ENCODE assay signal across 15 cellular contexts in the genomic region with DNA sequence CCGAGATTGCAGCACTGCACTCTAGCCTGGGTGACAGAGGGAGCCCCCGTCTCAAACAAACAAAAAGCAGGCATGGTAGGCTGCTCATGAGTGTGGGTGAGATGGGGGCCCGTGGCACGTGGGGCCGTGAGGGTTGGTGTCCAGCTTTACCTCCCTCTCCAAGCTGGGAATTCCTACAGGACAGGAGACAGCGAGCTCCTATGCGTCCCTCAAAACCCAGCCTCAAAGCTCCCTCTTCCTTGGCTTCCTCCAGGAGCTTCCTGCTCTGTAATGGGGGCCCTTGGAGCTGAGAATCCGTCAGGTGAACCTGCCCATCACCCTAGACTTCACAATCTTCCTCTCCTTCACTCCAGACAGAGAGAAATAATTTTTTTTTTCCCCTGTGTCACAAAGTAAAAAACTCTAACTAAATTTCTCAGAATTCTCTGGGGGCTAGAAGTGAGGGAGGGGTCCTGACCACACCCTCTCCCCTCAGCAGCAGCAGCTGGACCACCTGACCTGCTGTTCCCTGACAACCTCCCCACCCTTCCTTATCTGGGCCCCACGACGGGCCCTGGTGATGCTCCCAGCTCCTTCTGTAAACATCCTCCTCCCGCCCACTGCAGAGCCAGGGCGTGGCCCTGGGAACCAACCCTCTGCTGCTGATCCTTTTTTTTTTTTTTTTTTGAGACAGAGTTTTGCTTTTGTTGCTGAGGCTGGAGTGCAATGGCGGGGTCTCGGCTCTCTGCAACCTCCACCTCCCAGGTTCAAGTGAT. TPM values are rescaled to one million over a fixed set of nuclear protein-coding genes. Genes with fewer than 3 reads are reported as not detected.
DNase-seq lines count a peak whose midpoint lies in the region; ATAC-seq lines count a peak whose summit lies in the region.
"Had no signal": no experiment of that assay in that cellular context is flagged by ENCODE, and none has a peak within 500 bp of the region (broad histone marks: within the 10 kb centered on the region; RNA-seq: fewer than 3 reads in every experiment).

No MANE protein-coding gene starts in this region.

- DNase-seq in AG08395 (ENCODE audit: low spot score) (peak; percentile 47), ELR (ENCODE audit: low read depth) (peak; percentile 72), SJCRH30 (peak; percentile 27 to 34), iris pigment epithelial cell (ENCODE audit: low read depth) (peak; percentile 70), NCI-H526 treated with DMSO at 0.1 percent for 48 hours (lab: John Stamatoyannopoulos, UW) (no peak)
- DNase-seq in activated naive CD4-positive, alpha-beta T cell treated with anti-CD3 and anti-CD28 coated beads for 36 hours, result no peak
- DNase-seq: esophagus squamous epithelium; immature natural killer cell; naive B cell; NCI-H1436 treated with DMSO at 0.1 percent for 48 hours; stimulated activated CD4-positive, alpha-beta T cell treated with anti-CD3 and anti-CD28 coated beads, Interleukin-12 subunit alpha, Interleukin-12 subunit beta, amount 100 ng/mL, for 4 hours had no signal

- peaks cover 19% of the 10 kb centered on the region for H3K4me1 ChIP-seq in SJCRH30
- H3K4me1 ChIP-seq: breast epithelium had no signal

- H3K4me3 Mint-ChIP-seq in activated naive CD4-positive, alpha-beta T cell treated with anti-CD3 and anti-CD28 coated beads for 36 hours, result no peak overlapping the region
- H3K4me3 Mint-ChIP-seq: CD14-positive monocyte, immature natural killer cell, naive B cell had no signal

- no peaks in the 10 kb centered on the region for H3K9me3 ChIP-seq in SJCRH30 (replicated peaks)
- H3K9me3 ChIP-seq: breast epithelium, esophagus squamous epithelium had no signal

- intact Hi-C loops in activated naive CD4-positive, alpha-beta T cell treated with anti-CD3 and anti-CD28 coated beads for 36 hours (cut with micrococcal nuclease), result no loop called here

- no peak overlapping the region for H3K27ac ChIP-seq in SJCRH30
- H3K27ac ChIP-seq: breast epithelium, esophagus squamous epithelium had no signal

- ATAC-seq in HG02852 (IDR thresholded peaks at IDR 0.05; ENCODE audit: unreplicated experiment) (no peak), HG03108 (IDR thresholded peaks at IDR 0.05; ENCODE audit: unreplicated experiment) (no peak)

- H3K36me3 Mint-ChIP-seq in activated naive CD4-positive, alpha-beta T cell treated with anti-CD3 and anti-CD28 coated beads for 36 hours (ENCODE audit: low read depth), result peaks cover 12% of the 10 kb centered on the region

- no peak overlapping the region for H3K27ac Mint-ChIP-seq in activated naive CD4-positive, alpha-beta T cell treated with anti-CD3 and anti-CD28 coated beads for 36 hours
- H3K27ac Mint-ChIP-seq: immature natural killer cell, naive B cell had no signal

- CTCF ChIA-PET in activated naive CD4-positive, alpha-beta T cell treated with anti-CD3 and anti-CD28 coated beads for 36 hours (lab: Charles Lee), result no interaction called here

- no peaks in the 10 kb centered on the region for H3K27me3 Mint-ChIP-seq in activated naive CD4-positive, alpha-beta T cell treated with anti-CD3 and anti-CD28 coated beads for 36 hours (ENCODE audit: low read depth)
- H3K27me3 Mint-ChIP-seq: naive B cell had no signal

- H3K4me1 Mint-ChIP-seq in activated naive CD4-positive, alpha-beta T cell treated with anti-CD3 and anti-CD28 coated beads for 36 hours (ENCODE audit: low read depth), result peaks cover 8% of the 10 kb centered on the region
- H3K4me1 Mint-ChIP-seq: naive B cell had no signal

- H3K9me3 Mint-ChIP-seq in activated naive CD4-positive, alpha-beta T cell treated with anti-CD3 and anti-CD28 coated beads for 36 hours, result peaks cover 3% of the 10 kb centered on the region

- no peak overlapping the region for H3K4me3 ChIP-seq in SJCRH30
- H3K4me3 ChIP-seq: breast epithelium, esophagus squamous epithelium had no signal

- H3K27me3 ChIP-seq in SJCRH30, result no peaks in the 10 kb centered on the region
- H3K27me3 ChIP-seq: breast epithelium, esophagus squamous epithelium had no signal

- H3K36me3 ChIP-seq in SJCRH30, result peaks cover 29% of the 10 kb centered on the region
- H3K36me3 ChIP-seq: breast epithelium had no signal

RNA-seq across cellular contexts. Expression of a gene that starts 22.1 kb away (rescaled TPM):
- total RNA-seq in SJCRH30 (2014; rRNA removed; shearing (Covaris generic)), result 47.5 and 58.9 TPM in 2 replicates
- total RNA-seq in activated naive CD4-positive, alpha-beta T cell treated with anti-CD3 and anti-CD28 coated beads for 36 hours, result 10 to 100 TPM; 77.8 to 82.0 TPM

RNA-seq across cellular contexts. Expression of a gene that starts 36.2 kb away (rescaled TPM):
- total RNA-seq in SJCRH30 (2014; rRNA removed; shearing (Covaris generic)), result 28.7 and 34.8 TPM in 2 replicates
- total RNA-seq in activated naive CD4-positive, alpha-beta T cell treated with anti-CD3 and anti-CD28 coated beads for 36 hours, result 10 to 100 TPM; 23.1 to 28.4 TPM

RNA-seq across cellular contexts. Expression of a gene that starts 38.2 kb away (rescaled TPM):
- not detected in 2 replicates for total RNA-seq in SJCRH30 (2014; rRNA removed; shearing (Covaris generic))
- under 1 TPM in 1 of 2 experiments, not detected in 1; 0.10 TPM for total RNA-seq in activated naive CD4-positive, alpha-beta T cell treated with anti-CD3 and anti-CD28 coated beads for 36 hours
- total RNA-seq: esophagus squamous epithelium had no signal

RNA-seq across cellular contexts. Expression of a gene that starts 44.9 kb away (rescaled TPM):
- 0.08 TPM in 1 of 2 replicates, not detected in the other for total RNA-seq in SJCRH30 (2014; rRNA removed; shearing (Covaris generic))
- 1 to 10 TPM; 5.3 to 6.6 TPM for total RNA-seq in activated naive CD4-positive, alpha-beta T cell treated with anti-CD3 and anti-CD28 coated beads for 36 hours

RNA-seq across cellular contexts. Expression of a gene that starts 49.0 kb away (rescaled TPM):
- total RNA-seq in SJCRH30 (2014; rRNA removed; shearing (Covaris generic)), result 18.3 and 19.8 TPM in 2 replicates
- total RNA-seq in activated naive CD4-positive, alpha-beta T cell treated with anti-CD3 and anti-CD28 coated beads for 36 hours, result 100 to 1,000 TPM; 111 to 120 TPM

Comparison
In these comparisons a context has a peak if more than half of its experiments do, and no peak if none do; other contexts are left out.
1. DNase-seq: peak in AG08395 (single experiment), ELR (single experiment), SJCRH30 (2 of 2) and iris pigment epithelial cell (single experiment); none in NCI-H526 treated with DMSO at 0.1 percent for 48 hours (single experiment) and activated naive CD4-positive, alpha-beta T cell treated with anti-CD3 and anti-CD28 coated beads for 36 hours (single experiment).